1 cellular context compared by ENCODE assay signal in genomic region chr18:812673-813404, GRCh38.
A peak's percentile ranks its signal among the peaks of the same experiment; 100 is the strongest.
TF ChIP-seq lines count a peak whose summit lies in the region.

No MANE protein-coding gene starts in this region.

TF ChIP-seq in K562, 482 proteins besides CTCF, POLR2A, EP300 and RAD21 (continued from another document and continues in another):
- no peak; the same call in none of the 2 replicates for TF ChIP-seq REST (CRISPR knock-in tag; IDR thresholded peaks at IDR 0.05; ENCODE audit: low read depth)
- TF ChIP-seq, protein P1, sequence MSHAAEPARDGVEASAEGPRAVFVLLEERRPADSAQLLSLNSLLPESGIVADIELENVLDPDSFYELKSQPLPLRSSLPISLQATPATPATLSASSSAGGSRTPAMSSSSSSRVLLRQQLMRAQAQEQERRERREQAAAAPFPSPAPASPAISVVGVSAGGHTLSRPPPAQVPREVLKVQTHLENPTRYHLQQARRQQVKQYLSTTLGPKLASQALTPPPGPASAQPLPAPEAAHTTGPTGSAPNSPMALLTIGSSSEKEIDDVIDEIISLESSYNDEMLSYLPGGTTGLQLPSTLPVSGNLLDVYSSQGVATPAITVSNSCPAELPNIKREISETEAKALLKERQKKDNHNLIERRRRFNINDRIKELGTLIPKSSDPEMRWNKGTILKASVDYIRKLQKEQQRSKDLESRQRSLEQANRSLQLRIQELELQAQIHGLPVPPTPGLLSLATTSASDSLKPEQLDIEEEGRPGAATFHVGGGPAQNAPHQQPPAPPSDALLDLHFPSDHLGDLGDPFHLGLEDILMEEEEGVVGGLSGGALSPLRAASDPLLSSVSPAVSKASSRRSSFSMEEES (CRISPR knock-in tag; IDR thresholded peaks at IDR 0.05), result no peak
- TF ChIP-seq TAF9B (IDR thresholded peaks at IDR 0.05; ENCODE audit: partially characterized antibody), result no peak
- 0 out of 2 replicates have a peak, but pooled peaks have one; percentile 3 for TF ChIP-seq MTA2 (IDR thresholded peaks at IDR 0.05; ENCODE audit: low read depth)
- peak; percentile 52; the same call in 1 of the 2 replicates for TF ChIP-seq SMARCA4 (IDR thresholded peaks at IDR 0.05)
- no peak for TF ChIP-seq HOXB6 (CRISPR knock-in tag; IDR thresholded peaks at IDR 0.05; ENCODE audit: borderline replicate concordance)
- no peak; the same call in 1 of the 2 replicates for TF ChIP-seq ZNF589 (CRISPR knock-in tag; IDR thresholded peaks at IDR 0.05; ENCODE audit: low read depth)
- TF ChIP-seq ZNF644 (tag; IDR thresholded peaks at IDR 0.05; ENCODE audit: low read depth), result 0 out of 2 replicates have a peak, but pooled peaks have one; percentile 56
- TF ChIP-seq KLF10 (CRISPR knock-in tag; IDR thresholded peaks at IDR 0.05), result 0 out of 2 replicates have a peak, but pooled peaks have one; percentile 62
- peak; percentile 27; the same call in 1 of the 2 replicates for TF ChIP-seq TCF3 (CRISPR knock-in tag; IDR thresholded peaks at IDR 0.05)
- TF ChIP-seq TAF1 (IDR thresholded peaks at IDR 0.05; ENCODE audit: control insufficient read depth, extremely low read depth, insufficient read depth, low read length, severe bottlenecking), result no peak
- no peak; the same call in 1 of the 2 replicates for TF ChIP-seq ZNF239 (CRISPR knock-in tag; IDR thresholded peaks at IDR 0.05)
- TF ChIP-seq ZNF695 (CRISPR knock-in tag; IDR thresholded peaks at IDR 0.05), result no peak
- TF ChIP-seq ID3 (CRISPR knock-in tag; IDR thresholded peaks at IDR 0.05), result no peak
- peak; percentile 91 for TF ChIP-seq ID3 (tag; IDR thresholded peaks at IDR 0.05)
- TF ChIP-seq, protein P2, sequence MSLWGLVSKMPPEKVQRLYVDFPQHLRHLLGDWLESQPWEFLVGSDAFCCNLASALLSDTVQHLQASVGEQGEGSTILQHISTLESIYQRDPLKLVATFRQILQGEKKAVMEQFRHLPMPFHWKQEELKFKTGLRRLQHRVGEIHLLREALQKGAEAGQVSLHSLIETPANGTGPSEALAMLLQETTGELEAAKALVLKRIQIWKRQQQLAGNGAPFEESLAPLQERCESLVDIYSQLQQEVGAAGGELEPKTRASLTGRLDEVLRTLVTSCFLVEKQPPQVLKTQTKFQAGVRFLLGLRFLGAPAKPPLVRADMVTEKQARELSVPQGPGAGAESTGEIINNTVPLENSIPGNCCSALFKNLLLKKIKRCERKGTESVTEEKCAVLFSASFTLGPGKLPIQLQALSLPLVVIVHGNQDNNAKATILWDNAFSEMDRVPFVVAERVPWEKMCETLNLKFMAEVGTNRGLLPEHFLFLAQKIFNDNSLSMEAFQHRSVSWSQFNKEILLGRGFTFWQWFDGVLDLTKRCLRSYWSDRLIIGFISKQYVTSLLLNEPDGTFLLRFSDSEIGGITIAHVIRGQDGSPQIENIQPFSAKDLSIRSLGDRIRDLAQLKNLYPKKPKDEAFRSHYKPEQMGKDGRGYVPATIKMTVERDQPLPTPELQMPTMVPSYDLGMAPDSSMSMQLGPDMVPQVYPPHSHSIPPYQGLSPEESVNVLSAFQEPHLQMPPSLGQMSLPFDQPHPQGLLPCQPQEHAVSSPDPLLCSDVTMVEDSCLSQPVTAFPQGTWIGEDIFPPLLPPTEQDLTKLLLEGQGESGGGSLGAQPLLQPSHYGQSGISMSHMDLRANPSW (CRISPR knock-in tag; IDR thresholded peaks at IDR 0.05), result peak; percentile 37; the same call in 1 of the 2 replicates
- no peak for TF ChIP-seq ELK1 (CRISPR knock-in tag; IDR thresholded peaks at IDR 0.05)
- peak; percentile 80 for TF ChIP-seq ZNF740 (CRISPR knock-in tag; IDR thresholded peaks at IDR 0.05)
- peak in 1 of 2 experiments; percentile 14; a peak in 1 of 4 replicates for TF ChIP-seq ZNF740 (tag; IDR thresholded peaks at IDR 0.05)
- TF ChIP-seq ZNF318 (IDR thresholded peaks at IDR 0.05; ENCODE audit: borderline replicate concordance in 1 of 2, low read depth in 1 of 2), result 0 out of 4 replicates have a peak, but pooled peaks of 1 of the 2 experiments have one; percentile 37
- no peak for TF ChIP-seq ZNF445 (CRISPR knock-in tag; IDR thresholded peaks at IDR 0.05; ENCODE audit: low read depth)
- TF ChIP-seq THRA (IDR thresholded peaks at IDR 0.05), result no peak
- no peak for TF ChIP-seq SAFB (IDR thresholded peaks at IDR 0.05; ENCODE audit: borderline replicate concordance, low read depth, low read length)
- no peak for TF ChIP-seq ZBTB1 (CRISPR knock-in tag; IDR thresholded peaks at IDR 0.05; ENCODE audit: borderline replicate concordance, low read depth)
- TF ChIP-seq, protein P3, sequence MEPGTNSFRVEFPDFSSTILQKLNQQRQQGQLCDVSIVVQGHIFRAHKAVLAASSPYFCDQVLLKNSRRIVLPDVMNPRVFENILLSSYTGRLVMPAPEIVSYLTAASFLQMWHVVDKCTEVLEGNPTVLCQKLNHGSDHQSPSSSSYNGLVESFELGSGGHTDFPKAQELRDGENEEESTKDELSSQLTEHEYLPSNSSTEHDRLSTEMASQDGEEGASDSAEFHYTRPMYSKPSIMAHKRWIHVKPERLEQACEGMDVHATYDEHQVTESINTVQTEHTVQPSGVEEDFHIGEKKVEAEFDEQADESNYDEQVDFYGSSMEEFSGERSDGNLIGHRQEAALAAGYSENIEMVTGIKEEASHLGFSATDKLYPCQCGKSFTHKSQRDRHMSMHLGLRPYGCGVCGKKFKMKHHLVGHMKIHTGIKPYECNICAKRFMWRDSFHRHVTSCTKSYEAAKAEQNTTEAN (CRISPR knock-in tag; IDR thresholded peaks at IDR 0.05), result 0 out of 2 replicates have a peak, but pooled peaks have one; percentile 19
- no peak for TF ChIP-seq SMC3 (conservative IDR thresholded peaks at IDR 0.05; ENCODE audit: insufficient read depth, low read depth, low read length)
- TF ChIP-seq ETS2 (tag; IDR thresholded peaks at IDR 0.05; ENCODE audit: borderline replicate concordance, poor library complexity, severe bottlenecking), result no peak
- TF ChIP-seq ZFPM2 (CRISPR knock-in tag; IDR thresholded peaks at IDR 0.05), result no peak
